In the genomic region with DNA sequence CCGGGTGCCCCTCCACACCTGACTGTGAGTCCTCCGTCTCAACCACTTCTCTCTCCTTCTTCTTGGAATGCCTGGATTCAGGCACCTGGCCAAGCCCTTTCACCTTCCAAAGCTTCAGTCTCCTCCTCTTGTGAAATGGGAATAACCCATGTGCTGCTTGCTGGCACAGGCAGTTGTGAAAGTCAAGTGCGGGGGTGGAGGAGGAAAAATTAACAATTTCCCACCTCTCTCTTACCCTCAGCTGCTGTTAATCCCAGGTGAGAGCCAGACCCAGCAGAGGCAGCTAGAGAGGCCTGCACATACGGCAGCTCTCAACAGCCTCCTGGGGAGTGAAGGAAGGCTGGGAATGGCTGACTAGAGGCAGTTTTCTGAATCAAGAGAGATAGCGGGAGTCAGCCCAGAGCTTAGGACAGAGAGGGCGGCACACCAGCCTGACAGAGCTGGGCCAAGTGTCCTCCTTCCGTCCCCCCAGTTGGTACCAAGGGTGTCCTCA, we compare ENCODE assay signal across 14 cellular contexts.
A peak's percentile ranks its signal among the peaks of the same experiment; 100 is the strongest.
DNase-seq lines count a peak whose midpoint lies in the region; ATAC-seq, FAIRE-seq and TF ChIP-seq lines count a peak whose summit lies in the region.
"Had no signal": no experiment of that assay in that cellular context is flagged by ENCODE, and none has a peak within 500 bp of the region (broad histone marks: within the 10 kb centered on the region; RNA-seq: fewer than 3 reads in every experiment).

No MANE protein-coding gene starts in this region.

- BruUV-seq in K562 (replicated peaks; lab: Mats Ljungman, UMichigan) = no TSS peak

- no peak overlapping the region for H3K4me3 ChIP-seq in left ventricle myocardium inferior
- H3K4me3 ChIP-seq in K562 = no peak overlapping the region
- no peak overlapping the region for H3K4me3 ChIP-seq in right lobe of liver
- H3K4me3 ChIP-seq in uterus = no peak overlapping the region
- no peak overlapping the region for H3K4me3 ChIP-seq in dorsolateral prefrontal cortex

- H2AFZ ChIP-seq in K562 (ENCODE audit: low read depth, low read length) = no peak overlapping the region

- POLR2A ChIA-PET in K562 (lab: Yijun Ruan, JAX) = interaction anchor here (0.7 to 1.2 kb wide), 3 partner anchors 16 to 30 kb away, joined by 3 to 4 read pairs (median 4); no protein-coding TSS in a partner anchor

- TF ChIP-seq CTCF in left ventricle myocardium inferior (IDR thresholded peaks at IDR 0.05; ENCODE audit: borderline replicate concordance) (no peak), K562 (IDR thresholded peaks at IDR 0.05 in 2 of 3, conservative IDR thresholded peaks at IDR 0.05 in 1 of 3; ENCODE audit: insufficient read depth in 2 of 3, low read depth in 1 of 3, low read length in 3 of 3) (no peak), right lobe of liver (IDR thresholded peaks at IDR 0.05) (no peak), uterus (IDR thresholded peaks at IDR 0.05) (no peak), dorsolateral prefrontal cortex (IDR thresholded peaks at IDR 0.05 in 54 of 56, conservative IDR thresholded peaks at IDR 0.05 in 2 of 56; ENCODE audit: low read depth in 1 of 56, partially characterized antibody in 56 of 56) (no peak)

- H3K4me2 ChIP-seq in K562 (ENCODE audit: insufficient read depth, low read length) = no peak overlapping the region

- CTCF ChIA-PET in K562 (lab: Yijun Ruan, JAX; ENCODE audit: low intra/inter-chr PET ratio) = no interaction called here

- peaks cover 15% of the 10 kb centered on the region for H3K79me2 ChIP-seq in K562 (ENCODE audit: control insufficient read depth, insufficient read depth, low read length)

- DNase-seq in Right ventricle myocardium superior (no peak), left ventricle myocardium inferior (no peak), K562 (ENCODE audit: extremely low read depth in 1 of 4, low spot score in 3 of 4) (no peak), right lobe of liver (peak in 1 of 3 donors; percentile 44), uterus (peak; percentile 52 to 54), dorsolateral prefrontal cortex (no peak), DMS153 treated with DMSO at 0.1 percent for 48 hours (lab: John Stamatoyannopoulos, UW; ENCODE audit: unreplicated experiment) (no peak)
- DNase-seq: activated CD4-positive, alpha-beta T cell treated with anti-CD3 and anti-CD28 coated beads, Interleukin-2, amount 10 ng/mL, durations not matched to agents 7 days and 5 days; activated naive CD4-positive, alpha-beta T cell treated with Interleukin-2 at 50 U/mL for 16 hours; DND-41; NCI-H1105 treated with DMSO at 0.1 percent for 48 hours had no signal

- H3K4me1 ChIP-seq in left ventricle myocardium inferior = peaks cover 36% of the 10 kb centered on the region
- peaks cover 10 to 12% of the 10 kb centered on the region in 2 experiments; a peak in 4 of 5 replicates for H3K4me1 ChIP-seq in K562 (replicated peaks in 1 of 2; ENCODE audit: control insufficient read depth in 2 of 2, insufficient read depth in 2 of 2, low read length in 2 of 2)
- H3K4me1 ChIP-seq in right lobe of liver = no peaks in the 10 kb centered on the region
- H3K4me1 ChIP-seq in uterus = no peaks in the 10 kb centered on the region

- no peaks in the 10 kb centered on the region; the same call in 1 of the 2 replicates for H4K20me1 ChIP-seq in K562 (replicated peaks; ENCODE audit: control insufficient read depth, insufficient read depth, low read length)

- no peak for TF ChIP-seq RAD21 in K562 (CRISPR knock-in tag; conservative IDR thresholded peaks at IDR 0.05 in 1 of 2, IDR thresholded peaks at IDR 0.05 in 1 of 2)

- ATAC-seq in Right ventricle myocardium superior (ENCODE audit: poor library complexity) = peak; percentile 18
- no peak for ATAC-seq in K562
- ATAC-seq in right lobe of liver = peak in 3 of 4 donors; percentile 14 to 72 (median 56)
- ATAC-seq in GM19035 (IDR thresholded peaks at IDR 0.05; ENCODE audit: unreplicated experiment) = no peak

- peak; percentile 26 for FAIRE-seq in K562 (lab: Jason Lieb, UNC)
- FAIRE-seq: GM12891, H1 had no signal

- H3K9me1 ChIP-seq in K562 (ENCODE audit: control insufficient read depth, insufficient read depth, low read length) = peaks cover 3% of the 10 kb centered on the region

- H3K36me3 ChIP-seq in left ventricle myocardium inferior (no peaks in the 10 kb centered on the region), K562 (ENCODE audit: control insufficient read depth, insufficient read depth, low read length) (peaks cover 41% of the 10 kb centered on the region), right lobe of liver (no peaks in the 10 kb centered on the region), uterus (no peaks in the 10 kb centered on the region)

- WGBS in K562 (ENCODE audit: insufficient coverage, low coverage, missing lambda C conversion rate) = 81% methylated on average over 6 of the region's 7 CpGs
- whole genome bisulfite sequencing in right lobe of liver (ENCODE audit: insufficient coverage, low coverage, low lambda C conversion rate, missing lambda C conversion rate) = 46% methylated on average over 3 of the region's 7 CpGs

- in situ Hi-C loops in K562 (cut with MboI) = no loop called here

- TF ChIP-seq EP300 in K562 (IDR thresholded peaks at IDR 0.05; ENCODE audit: low read length) = no peak

- H3K27me3 ChIP-seq in left ventricle myocardium inferior (ENCODE audit: low read depth) (no peaks in the 10 kb centered on the region), K562 (ENCODE audit: control insufficient read depth in 2 of 2, insufficient read depth in 2 of 2, low read length in 2 of 2) (no peaks in the 10 kb centered on the region), right lobe of liver (no peaks in the 10 kb centered on the region), uterus (no peaks in the 10 kb centered on the region), dorsolateral prefrontal cortex (no peaks in the 10 kb centered on the region)

- H3K9ac ChIP-seq in K562 (ENCODE audit: insufficient read depth in 1 of 2, low read depth in 2 of 2, low read length in 2 of 2) = no peak overlapping the region

- TF ChIP-seq POLR2A in K562 (conservative IDR thresholded peaks at IDR 0.05) (no peak), right lobe of liver (IDR thresholded peaks at IDR 0.05) (no peak), uterus (IDR thresholded peaks at IDR 0.05) (no peak)

- intact Hi-C loops in Right ventricle myocardium superior (cut with DNase I) (no loop called here), left ventricle myocardium inferior (cut with micrococcal nuclease) (no loop called here), K562 (cut with micrococcal nuclease) (no loop called here), right lobe of liver (cut with DNase I) (no loop called here), uterus (cut with DNase I; ENCODE audit: low total_unique reads) (no loop called here), dorsolateral prefrontal cortex (cut with DNase I) (no loop called here)

- H3K27ac ChIP-seq in left ventricle myocardium inferior (replicated peaks) (no peak overlapping the region), K562 (ENCODE audit: extremely low read depth, low read depth, low read length) (no peak overlapping the region; the same call in 2 of the 3 replicates), right lobe of liver (no peak overlapping the region), uterus (no peak overlapping the region), dorsolateral prefrontal cortex (peak overlapping the region in 2 of 59 donors; percentile 3 to 10)

- H3K9me3 ChIP-seq in left ventricle myocardium inferior (replicated peaks) = no peaks in the 10 kb centered on the region
- no peaks in the 10 kb centered on the region for H3K9me3 ChIP-seq in K562 (replicated peaks; ENCODE audit: control insufficient read depth, insufficient read depth, low read depth, low read length)
- H3K9me3 ChIP-seq in right lobe of liver = no peaks in the 10 kb centered on the region
- H3K9me3 ChIP-seq in uterus = no peaks in the 10 kb centered on the region

TF ChIP-seq in K562, 482 proteins besides CTCF, POLR2A, EP300 and RAD21 (continues in another document):
- TF ChIP-seq RBM22 (IDR thresholded peaks at IDR 0.05; ENCODE audit: low read depth, low read length, poor library complexity, severe bottlenecking) = no peak
- TF ChIP-seq, protein P1, sequence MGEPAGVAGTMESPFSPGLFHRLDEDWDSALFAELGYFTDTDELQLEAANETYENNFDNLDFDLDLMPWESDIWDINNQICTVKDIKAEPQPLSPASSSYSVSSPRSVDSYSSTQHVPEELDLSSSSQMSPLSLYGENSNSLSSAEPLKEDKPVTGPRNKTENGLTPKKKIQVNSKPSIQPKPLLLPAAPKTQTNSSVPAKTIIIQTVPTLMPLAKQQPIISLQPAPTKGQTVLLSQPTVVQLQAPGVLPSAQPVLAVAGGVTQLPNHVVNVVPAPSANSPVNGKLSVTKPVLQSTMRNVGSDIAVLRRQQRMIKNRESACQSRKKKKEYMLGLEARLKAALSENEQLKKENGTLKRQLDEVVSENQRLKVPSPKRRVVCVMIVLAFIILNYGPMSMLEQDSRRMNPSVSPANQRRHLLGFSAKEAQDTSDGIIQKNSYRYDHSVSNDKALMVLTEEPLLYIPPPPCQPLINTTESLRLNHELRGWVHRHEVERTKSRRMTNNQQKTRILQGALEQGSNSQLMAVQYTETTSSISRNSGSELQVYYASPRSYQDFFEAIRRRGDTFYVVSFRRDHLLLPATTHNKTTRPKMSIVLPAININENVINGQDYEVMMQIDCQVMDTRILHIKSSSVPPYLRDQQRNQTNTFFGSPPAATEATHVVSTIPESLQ (CRISPR knock-in tag; IDR thresholded peaks at IDR 0.05) = no peak
- TF ChIP-seq MTA2 (IDR thresholded peaks at IDR 0.05; ENCODE audit: low read depth) = no peak
- TF ChIP-seq ZNF436 (CRISPR knock-in tag; IDR thresholded peaks at IDR 0.05) = no peak
- no peak for TF ChIP-seq TBL1XR1 (IDR thresholded peaks at IDR 0.05; ENCODE audit: low read length in 2 of 2)
- TF ChIP-seq, protein P2, sequence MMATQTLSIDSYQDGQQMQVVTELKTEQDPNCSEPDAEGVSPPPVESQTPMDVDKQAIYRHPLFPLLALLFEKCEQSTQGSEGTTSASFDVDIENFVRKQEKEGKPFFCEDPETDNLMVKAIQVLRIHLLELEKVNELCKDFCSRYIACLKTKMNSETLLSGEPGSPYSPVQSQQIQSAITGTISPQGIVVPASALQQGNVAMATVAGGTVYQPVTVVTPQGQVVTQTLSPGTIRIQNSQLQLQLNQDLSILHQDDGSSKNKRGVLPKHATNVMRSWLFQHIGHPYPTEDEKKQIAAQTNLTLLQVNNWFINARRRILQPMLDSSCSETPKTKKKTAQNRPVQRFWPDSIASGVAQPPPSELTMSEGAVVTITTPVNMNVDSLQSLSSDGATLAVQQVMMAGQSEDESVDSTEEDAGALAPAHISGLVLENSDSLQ (IDR thresholded peaks at IDR 0.05) = no peak
- TF ChIP-seq SRSF3 (IDR thresholded peaks at IDR 0.05; ENCODE audit: insufficient read depth, low read length) = no peak
- TF ChIP-seq, protein P3, sequence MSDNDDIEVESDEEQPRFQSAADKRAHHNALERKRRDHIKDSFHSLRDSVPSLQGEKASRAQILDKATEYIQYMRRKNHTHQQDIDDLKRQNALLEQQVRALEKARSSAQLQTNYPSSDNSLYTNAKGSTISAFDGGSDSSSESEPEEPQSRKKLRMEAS (CRISPR knock-in tag; IDR thresholded peaks at IDR 0.05) = no peak
- TF ChIP-seq MCM7 (IDR thresholded peaks at IDR 0.05) = no peak
- no peak for TF ChIP-seq ZEB2 (IDR thresholded peaks at IDR 0.05)

Comparison
In these comparisons a context has a peak if more than half of its experiments do, and no peak if none do; other contexts are left out.
1. ATAC-seq: peak in Right ventricle myocardium superior (single experiment) and right lobe of liver (3 of 4); none in K562 (single experiment) and GM19035 (single experiment).
2. DNase-seq: peak in uterus (2 of 2); none in Right ventricle myocardium superior (single experiment), left ventricle myocardium inferior (single experiment), K562 (0 of 4), dorsolateral prefrontal cortex (0 of 10) and DMS153 treated with DMSO at 0.1 percent for 48 hours (single experiment).